In the genomic region with DNA sequence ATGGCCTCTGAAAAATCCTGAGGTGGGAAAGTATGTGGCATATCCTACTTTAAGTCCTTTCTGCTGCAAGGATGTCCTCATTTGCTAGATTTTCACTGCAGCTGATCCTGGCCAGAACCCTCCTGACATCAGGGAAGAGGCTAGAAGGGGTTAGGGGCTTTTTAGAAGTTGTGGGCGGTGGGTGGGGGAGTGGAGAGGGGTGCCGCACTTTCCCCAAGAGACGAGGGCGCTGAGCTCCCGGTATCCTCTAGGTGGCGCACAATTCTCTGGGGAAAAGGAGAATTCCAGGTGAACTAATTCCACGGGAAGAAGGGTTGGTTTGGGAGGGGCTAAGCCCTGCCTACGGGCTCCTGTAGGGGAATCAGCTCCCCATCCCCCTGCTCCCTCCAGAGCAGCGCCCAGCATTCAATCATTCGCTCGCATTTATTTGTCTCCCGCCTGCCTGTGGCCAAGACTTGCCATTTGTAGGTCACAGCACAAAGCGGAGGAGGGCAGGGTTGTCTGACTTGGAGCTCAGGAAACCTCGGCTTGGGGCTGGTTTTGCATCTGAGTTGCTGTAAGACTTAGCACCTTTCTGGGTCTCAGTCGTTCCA, we compare ENCODE assay signal across 9 cellular contexts. TPM values are rescaled to one million over a fixed set of nuclear protein-coding genes. Genes with fewer than 3 reads are reported as not detected.
DNase-seq lines count a peak whose midpoint lies in the region; ATAC-seq and TF ChIP-seq lines count a peak whose summit lies in the region.
"Had no signal": no experiment of that assay in that cellular context is flagged by ENCODE, and none has a peak within 500 bp of the region (broad histone marks: within the 10 kb centered on the region; RNA-seq: fewer than 3 reads in every experiment).

No MANE protein-coding gene starts in this region.

- no peak overlapping the region for H3K27ac ChIP-seq in OCI-LY3 (ENCODE audit: low read length)
- H3K27ac ChIP-seq in sigmoid colon: no peak overlapping the region

- TF ChIP-seq CTCF in AG10803 (conservative IDR thresholded peaks at IDR 0.05; ENCODE audit: low read length) (peak; percentile 69), GM12874 (IDR thresholded peaks at IDR 0.05; ENCODE audit: insufficient read depth, low read depth, low read length) (peak; percentile 90), OCI-LY3 (IDR thresholded peaks at IDR 0.05; ENCODE audit: low read depth, low read length) (peak; percentile 80), fibroblast of villous mesenchyme (IDR thresholded peaks at IDR 0.05; ENCODE audit: insufficient read depth, low read depth, low read length) (peak; percentile 80), sigmoid colon (IDR thresholded peaks at IDR 0.05) (peak; percentile 30 to 79 (median 62))

- no peak overlapping the region for H3K9ac ChIP-seq in OCI-LY3 (ENCODE audit: low read length)

- DNase-seq in AG10803 (ENCODE audit: low read depth) (no peak), fibroblast of villous mesenchyme (ENCODE audit: low read depth) (no peak), sigmoid colon (no peak), NOMO-1 treated with dmso at 0.1 percent for 144 hours (lab: John Stamatoyannopoulos, UW; ENCODE audit: unreplicated experiment) (no peak), OCI-M2 (lab: John Stamatoyannopoulos, UW; ENCODE audit: unreplicated experiment) (no peak)

- no peaks in the 10 kb centered on the region for H3K27me3 ChIP-seq in OCI-LY3 (ENCODE audit: low read depth, low read length)
- no peaks in the 10 kb centered on the region for H3K27me3 ChIP-seq in sigmoid colon

- intact Hi-C loops in sigmoid colon (cut with DNase I): loop anchor here (2.0 kb wide), 2 partner anchors 52 to 88 kb away; no protein-coding TSS in a partner anchor

- no peak overlapping the region for H3K4me3 ChIP-seq in AG10803 (ENCODE audit: low read length)
- no peak overlapping the region for H3K4me3 ChIP-seq in OCI-LY3 (ENCODE audit: low read length)
- no peak overlapping the region for H3K4me3 ChIP-seq in fibroblast of villous mesenchyme (ENCODE audit: low read depth, low read length)
- H3K4me3 ChIP-seq in sigmoid colon: no peak overlapping the region

- H3K9me3 ChIP-seq in OCI-LY3 (ENCODE audit: insufficient read depth, low read length) (no peaks in the 10 kb centered on the region), sigmoid colon (no peaks in the 10 kb centered on the region)

- peak overlapping the region; percentile 15; the same call in 1 of the 2 replicates for H3K4me2 ChIP-seq in OCI-LY3 (ENCODE audit: low read length)

- peaks cover 3% of the 10 kb centered on the region; the same call in 1 of the 2 replicates for H3K4me1 ChIP-seq in OCI-LY3 (ENCODE audit: low read length)
- H3K4me1 ChIP-seq in sigmoid colon: peaks cover 0 to 55% (median 33%) of the 10 kb centered on the region in 4 donors

- no peak for ATAC-seq in HG02588 (IDR thresholded peaks at IDR 0.05; ENCODE audit: unreplicated experiment)

- no peak for TF ChIP-seq POLR2A in sigmoid colon (IDR thresholded peaks at IDR 0.05)

- TF ChIP-seq EP300 in sigmoid colon (IDR thresholded peaks at IDR 0.05): no peak

- H4K20me1 ChIP-seq in OCI-LY3 (ENCODE audit: insufficient read depth, low read length): no peaks in the 10 kb centered on the region

- H3K36me3 ChIP-seq in OCI-LY3 (replicated peaks; ENCODE audit: low read depth, low read length): no peaks in the 10 kb centered on the region
- H3K36me3 ChIP-seq in sigmoid colon: no peaks in the 10 kb centered on the region

- WGBS in sigmoid colon, 2 donors: 7 to 9% methylated on average over 15 of the region's 15 CpGs

- H2AFZ ChIP-seq in OCI-LY3 (ENCODE audit: low read depth, low read length): peak overlapping the region; percentile 73; the same call in 1 of the 2 replicates

- H3K79me2 ChIP-seq in OCI-LY3 (ENCODE audit: low read length): no peaks in the 10 kb centered on the region

RNA-seq across cellular contexts. Expression of gene HAND1, which starts 42.9 kb away (rescaled TPM):
- total RNA-seq in fibroblast of villous mesenchyme: not detected in 2 replicates
- total RNA-seq in sigmoid colon: 10 to 100 TPM; 45.6 to 69.2 (median 48.9) TPM
- polyA plus RNA-seq in sigmoid colon: 1 to 10 TPM in 2 of 3 donors, not detected in 1; 2.4 to 6.8 TPM
- polyA plus RNA-seq: IgD-negative memory B cell had no signal

Comparison
In these comparisons a context has a peak if more than half of its experiments do, and no peak if none do; other contexts are left out.
1. RNA of gene HAND1, which starts 42.9 kb away (total RNA-seq): 45.6 to 69.2 TPM in sigmoid colon; not detected in fibroblast of villous mesenchyme; every median in the first group is over 10 times any median in the second.
2. Peak in every context shown above with its lines, with median percentiles within 50 percentile points of each other: CTCF ChIP-seq.